In the genomic region with DNA sequence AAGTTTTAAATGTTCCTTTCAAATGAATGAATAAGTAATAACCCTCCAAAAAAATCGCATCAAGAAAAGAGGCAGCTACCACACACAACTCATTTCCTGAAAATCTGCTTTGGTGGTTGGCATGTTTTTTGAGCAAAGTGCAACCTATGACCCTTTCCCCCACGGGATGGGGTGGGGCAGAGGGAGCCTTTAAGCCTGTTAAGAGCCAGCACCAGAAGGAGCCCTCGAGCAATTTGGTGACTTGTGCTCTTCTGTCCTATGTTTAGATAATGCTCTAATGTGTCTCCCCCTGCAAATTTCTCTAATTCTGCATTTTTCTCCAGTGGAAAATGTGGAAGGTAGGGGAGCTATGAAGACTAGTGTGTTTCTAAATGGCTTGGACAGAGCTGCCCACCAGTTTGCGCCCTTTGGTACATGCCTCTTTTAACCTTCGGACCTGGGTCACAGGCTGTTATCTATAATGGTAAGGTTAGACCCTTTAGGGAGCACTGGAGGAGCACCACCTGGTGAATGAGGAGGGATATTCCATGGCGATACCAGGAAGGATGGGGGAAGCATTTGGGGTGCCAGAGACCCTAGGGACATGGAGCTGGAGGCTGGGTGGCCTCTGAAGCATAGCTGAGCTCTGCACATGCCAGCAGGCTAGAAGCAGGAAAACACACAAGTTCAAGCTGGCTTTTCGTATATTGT, we compare ENCODE assay signal across 8 cellular contexts. TPM values are rescaled to one million over a fixed set of nuclear protein-coding genes. Genes with fewer than 3 reads are reported as not detected.
A peak's percentile ranks its signal among the peaks of the same experiment; 100 is the strongest.
DNase-seq lines count a peak whose midpoint lies in the region; ATAC-seq, FAIRE-seq and TF ChIP-seq lines count a peak whose summit lies in the region.

No MANE protein-coding gene starts in this region.

- H3K4me1 Mint-ChIP-seq in activated naive CD8-positive, alpha-beta T cell treated with anti-CD3 and anti-CD28 coated beads, Interleukin-2, amount 50 U/mL, for 24 hours, result peaks cover 55% of the 10 kb centered on the region

- no peaks in the 10 kb centered on the region; the same call in 1 of the 2 replicates for H4K20me1 ChIP-seq in DOHH2 (ENCODE audit: control insufficient read depth, insufficient read depth, low read depth, low read length)

- peaks cover 48% of the 10 kb centered on the region for H3F3A ChIP-seq in DOHH2 (ENCODE audit: control insufficient read depth, insufficient read depth)

- no peak overlapping the region for H3K9ac ChIP-seq in kidney (ENCODE audit: low read length in 2 of 2)

- H3K9me3 ChIP-seq in DOHH2 (ENCODE audit: control insufficient read depth, insufficient read depth, low read length), result no peaks in the 10 kb centered on the region
- H3K9me3 ChIP-seq in mucosa of descending colon, result no peaks in the 10 kb centered on the region
- H3K9me3 ChIP-seq in kidney (ENCODE audit: control insufficient read depth in 1 of 2, low read length in 2 of 2), result no peaks in the 10 kb centered on the region

- intact Hi-C loops in mucosa of descending colon (cut with DNase I, micrococcal nuclease), result no loop called here
- intact Hi-C loops in kidney (cut with DNase I), result no loop called here

- no peaks in the 10 kb centered on the region for H3K9me3 Mint-ChIP-seq in activated naive CD8-positive, alpha-beta T cell treated with anti-CD3 and anti-CD28 coated beads, Interleukin-2, amount 50 U/mL, for 24 hours

- peak overlapping the region; percentile 76 for H3K4me3 Mint-ChIP-seq in activated naive CD8-positive, alpha-beta T cell treated with anti-CD3 and anti-CD28 coated beads, Interleukin-2, amount 50 U/mL, for 24 hours

- peaks cover 11% of the 10 kb centered on the region for H3K36me3 ChIP-seq in DOHH2 (ENCODE audit: control insufficient read depth, low read length)
- no peaks in the 10 kb centered on the region for H3K36me3 ChIP-seq in mucosa of descending colon (ENCODE audit: low read depth)
- peaks cover 0 to 2% of the 10 kb centered on the region in 2 donors for H3K36me3 ChIP-seq in kidney (ENCODE audit: control insufficient read depth in 1 of 2, insufficient read depth in 2 of 2, low read length in 2 of 2)

- FAIRE-seq in D721Med (lab: Jason Lieb, UNC) (no peak), kidney (lab: Jason Lieb, UNC) (no peak)

- H3K27ac ChIP-seq in DOHH2 (ENCODE audit: low read depth, low read length), result no peak overlapping the region; the same call in 1 of the 2 replicates
- H3K27ac ChIP-seq in kidney (ENCODE audit: low read depth in 2 of 2, low read length in 2 of 2), result no peak overlapping the region

- no peaks in the 10 kb centered on the region for H3K79me2 ChIP-seq in DOHH2 (ENCODE audit: control insufficient read depth, low read length)

- DNase-seq in NOMO-1 treated with DMSO at 0.1 percent for 48 hours (lab: John Stamatoyannopoulos, UW; ENCODE audit: unreplicated experiment), result peak; percentile 74
- no peak for DNase-seq in activated naive CD8-positive, alpha-beta T cell treated with anti-CD3 and anti-CD28 coated beads, Interleukin-2, amount 50 U/mL, for 24 hours
- DNase-seq in mucosa of descending colon, result peak in 1 of 3 donors; percentile 35
- DNase-seq in D721Med (ENCODE audit: insufficient read length, low spot score), result no peak
- DNase-seq in kidney, result no peak
- no peak for DNase-seq in SHP77 treated with DMSO at 0.1 percent for 48 hours (lab: John Stamatoyannopoulos, UW)

- peak overlapping the region; percentile 72 for H3K4me3 ChIP-seq in DOHH2 (ENCODE audit: low read length)
- no peak overlapping the region for H3K4me3 ChIP-seq in mucosa of descending colon
- H3K4me3 ChIP-seq in kidney (ENCODE audit: low read length in 2 of 2), result no peak overlapping the region

- H3K36me3 Mint-ChIP-seq in activated naive CD8-positive, alpha-beta T cell treated with anti-CD3 and anti-CD28 coated beads, Interleukin-2, amount 50 U/mL, for 24 hours (ENCODE audit: low read depth), result peaks cover 13% of the 10 kb centered on the region

- no peaks in the 10 kb centered on the region for H3K9me2 ChIP-seq in DOHH2 (replicated peaks; ENCODE audit: control insufficient read depth, low read length)

- ATAC-seq in activated naive CD8-positive, alpha-beta T cell treated with anti-CD3 and anti-CD28 coated beads, Interleukin-2, amount 50 U/mL, for 24 hours, result peak; percentile 29
- peak; percentile 14 for ATAC-seq in mucosa of descending colon
- no peak for ATAC-seq in GM21529 (IDR thresholded peaks at IDR 0.05; ENCODE audit: unreplicated experiment)

- peaks cover 31% of the 10 kb centered on the region for H3K4me1 ChIP-seq in DOHH2 (ENCODE audit: control insufficient read depth, low read length)
- H3K4me1 ChIP-seq in mucosa of descending colon (ENCODE audit: low read depth), result peaks cover 22% of the 10 kb centered on the region
- H3K4me1 ChIP-seq in kidney (ENCODE audit: control insufficient read depth in 1 of 2, insufficient read depth in 1 of 2, low read depth in 1 of 2, low read length in 2 of 2), result peaks cover 0 to 12% of the 10 kb centered on the region in 2 donors

- no peak overlapping the region for H3K27ac Mint-ChIP-seq in activated naive CD8-positive, alpha-beta T cell treated with anti-CD3 and anti-CD28 coated beads, Interleukin-2, amount 50 U/mL, for 24 hours

- H3K4me2 ChIP-seq in DOHH2 (ENCODE audit: low read length), result peak overlapping the region; percentile 90

- TF ChIP-seq CTCF in DOHH2 (IDR thresholded peaks at IDR 0.05; ENCODE audit: low read depth, low read length, poor library complexity, severe bottlenecking) (no peak), mucosa of descending colon (IDR thresholded peaks at IDR 0.05) (no peak), D721Med (IDR thresholded peaks at IDR 0.05; ENCODE audit: insufficient read depth, missing control alignments) (no peak), kidney (IDR thresholded peaks at IDR 0.05; ENCODE audit: borderline replicate concordance, extremely low read depth, insufficient read depth) (no peak)

- H3K27me3 Mint-ChIP-seq in activated naive CD8-positive, alpha-beta T cell treated with anti-CD3 and anti-CD28 coated beads, Interleukin-2, amount 50 U/mL, for 24 hours, result no peaks in the 10 kb centered on the region

- H3K27me3 ChIP-seq in DOHH2 (ENCODE audit: control insufficient read depth, low read length), result peaks cover 21% of the 10 kb centered on the region

RNA-seq across cellular contexts. Expression of gene PYCARD, which starts 1.6 kb away (rescaled TPM):
- total RNA-seq in mucosa of descending colon (10 to 100 TPM; 39.2 to 63.4 (median 63.1) TPM), kidney (26.5 TPM)
- polyA plus RNA-seq in kidney (ENCODE audit: insufficient read depth, low read depth, low replicate concordance), result 14.8 TPM

RNA-seq across cellular contexts. Expression of gene TRIM72, which starts 13.0 kb away (rescaled TPM):
- total RNA-seq in mucosa of descending colon (under 1 TPM in 1 of 3 donors, not detected in 2; 0.02 TPM), kidney (0.06 TPM)
- polyA plus RNA-seq in kidney (ENCODE audit: insufficient read depth, low read depth, low replicate concordance), result 0.11 TPM

RNA-seq across cellular contexts. Expression of gene PYDC1, which starts 16.0 kb away (rescaled TPM):
- total RNA-seq in mucosa of descending colon (not detected), kidney (not detected)
- polyA plus RNA-seq in kidney (ENCODE audit: insufficient read depth, low read depth, low replicate concordance), result not detected

RNA-seq across cellular contexts. Expression of gene FUS, which starts 21.0 kb away (rescaled TPM):
- total RNA-seq in mucosa of descending colon (100 to 1,000 TPM; 167 to 264 (median 189) TPM), kidney (333 TPM)
- 180 TPM for polyA plus RNA-seq in kidney (ENCODE audit: insufficient read depth, low read depth, low replicate concordance)

RNA-seq across cellular contexts. Expression of gene PRSS36, which starts 51.1 kb away (rescaled TPM):
- total RNA-seq in mucosa of descending colon (10 to 100 TPM in 1 of 3 donors, 1 to 10 TPM in 2; 8.2 to 10.2 (median 9.5) TPM), kidney (4.1 TPM)
- polyA plus RNA-seq in kidney (ENCODE audit: insufficient read depth, low read depth, low replicate concordance), result 1.7 TPM
